ENCODE assay signal across 8 cellular contexts in genomic region chr12:57430931-57431566, GRCh38. TPM values are rescaled to one million over a fixed set of nuclear protein-coding genes. Genes with fewer than 3 reads are reported as not detected.
DNase-seq lines count a peak whose midpoint lies in the region; ATAC-seq and TF ChIP-seq lines count a peak whose summit lies in the region.

Gene R3HDM2 (minus strand): TSS chr12:57431043. CDS start chr12:57310428, 120,615 bp downstream.

- peak; percentile 90 for ATAC-seq in GM21360 (IDR thresholded peaks at IDR 0.05; ENCODE audit: unreplicated experiment)
- peak; percentile 95 for ATAC-seq in lung (ENCODE audit: insufficient read depth, low FRiP score)

- H3K27ac ChIP-seq in lung (ENCODE audit: low read depth in 1 of 2, low read length in 1 of 2) = peak within 1 kb of the TSS; percentile 87 to 91

- WGBS in lung, 2 donors = 2% methylated on average over 37 to 41 of the region's 41 CpGs

- DNase-seq in COLO668 (lab: John Stamatoyannopoulos, UW; ENCODE audit: unreplicated experiment) (peak; percentile 93), HT-29 (ENCODE audit: low spot score) (peak; percentile 96), lung (ENCODE audit: low spot score) (peak; percentile 96)
- peak; percentile 91 for DNase-seq in NK-92 treated with Interleukin-12 subunit alpha and Interleukin-12 subunit beta, amount 100 ng/mL, for 24 hours (lab: John Stamatoyannopoulos, UW)
- peak; percentile 98 for DNase-seq in activated CD8-positive, alpha-beta memory T cell treated with anti-CD3 and anti-CD28 coated beads for 24 hours
- DNase-seq in effector CD4-positive, alpha-beta T cell = peak; percentile 91
- peak; percentile 91 to 96 (median 95) for DNase-seq in stimulated activated CD4-positive, alpha-beta T cell treated with anti-CD3 and anti-CD28 coated beads, TNF-alpha, amount 100 ng/mL, for 24 hours (ENCODE audit: low read depth in 3 of 3)

- H3K36me3 ChIP-seq in lung (ENCODE audit: control insufficient read depth in 2 of 2, insufficient read depth in 2 of 2, low read length in 2 of 2) = no peaks in the 10 kb centered on the region

- H3K4me3 ChIP-seq in lung = peak within 1 kb of the TSS; percentile 69

- H3K27me3 ChIP-seq in lung (ENCODE audit: control insufficient read depth, insufficient read depth) = no peaks in the 10 kb centered on the region

- H3K4me1 ChIP-seq in lung (ENCODE audit: control insufficient read depth in 2 of 2, insufficient read depth in 2 of 2, low read length in 2 of 2) = peaks cover 2 to 5% of the 10 kb centered on the region in 2 donors

- H3K9me3 ChIP-seq in lung (ENCODE audit: control insufficient read depth in 2 of 2, insufficient read depth in 1 of 2, low read length in 1 of 2) = no peaks in the 10 kb centered on the region

- TF ChIP-seq CTCF in lung (IDR thresholded peaks at IDR 0.05; ENCODE audit: control extremely low read depth, extremely low read depth) = no peak

RNA-seq across cellular contexts. Expression of gene R3HDM2, which starts in this region (rescaled TPM):
- 23.3 and 25.3 TPM in 2 replicates for total RNA-seq in HT-29 (2014; rRNA removed; shearing (Covaris generic))
- total RNA-seq in lung = 10 to 100 TPM; 41.9 to 60.7 TPM
- 10 to 100 TPM; 18.1 to 19.4 TPM for polyA plus RNA-seq in lung

Comparison
In these comparisons a context has a peak if more than half of its experiments do, and no peak if none do; other contexts are left out.
1. Peak in every context shown above with its lines: DNase-seq, ATAC-seq, H3K4me3 ChIP-seq and H3K27ac ChIP-seq.